18 cellular contexts compared by ENCODE assay signal in the genomic region with DNA sequence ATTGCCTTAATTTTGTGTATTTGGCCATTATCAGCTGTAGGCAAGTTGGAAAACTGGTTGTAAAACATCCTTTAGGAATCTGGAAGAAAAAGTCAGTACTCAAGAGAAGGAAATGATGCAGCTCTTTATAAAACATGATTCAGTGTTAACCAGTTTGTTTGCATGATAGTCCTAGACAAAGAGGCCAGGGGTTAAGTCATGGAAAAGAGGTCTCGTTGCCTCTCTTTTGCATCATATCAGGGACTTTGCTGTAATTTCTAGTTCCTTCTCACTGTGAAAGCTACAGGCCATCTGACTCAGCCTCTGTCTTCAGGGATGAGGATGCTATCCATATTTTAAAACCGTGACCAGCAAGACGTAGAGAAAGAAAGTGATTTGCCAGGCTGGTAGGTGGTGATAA. TPM values are rescaled to one million over a fixed set of nuclear protein-coding genes. Genes with fewer than 3 reads are reported as not detected.
DNase-seq lines count a peak whose midpoint lies in the region; ATAC-seq and TF ChIP-seq lines count a peak whose summit lies in the region.
"Had no signal": no experiment of that assay in that cellular context is flagged by ENCODE, and none has a peak within 500 bp of the region (broad histone marks: within the 10 kb centered on the region; RNA-seq: fewer than 3 reads in every experiment).

No MANE protein-coding gene starts in this region.

- intact Hi-C loops in left ventricle myocardium inferior (cut with micrococcal nuclease) (no loop called here), left cardiac atrium (cut with DNase I) (no loop called here), aorta (cut with DNase I) (no loop called here)

- H3K4me1 ChIP-seq in left ventricle myocardium inferior = peaks cover 70% of the 10 kb centered on the region
- H3K4me1 ChIP-seq in aorta (ENCODE audit: control insufficient read depth in 1 of 2, insufficient read depth in 2 of 2, low read length in 2 of 2) = no peaks in the 10 kb centered on the region
- H3K4me1 ChIP-seq: upper lobe of right lung had no signal

- no peak for ATAC-seq in left cardiac atrium
- no peak for ATAC-seq in HG03097 (IDR thresholded peaks at IDR 0.05; ENCODE audit: low FRiP score, unreplicated experiment)
- no peak for ATAC-seq in aorta (ENCODE audit: low FRiP score)
- ATAC-seq: stimulated activated effector memory CD8-positive, alpha-beta T cell treated with anti-CD3 and anti-CD28 coated beads, Interleukin-12 subunit alpha, Interleukin-12 subunit beta, amount 100 ng/mL, for 72 hours; upper lobe of right lung had no signal

- H3K9me3 ChIP-seq in left ventricle myocardium inferior (replicated peaks) (no peaks in the 10 kb centered on the region), aorta (ENCODE audit: control insufficient read depth, low read length) (no peaks in the 10 kb centered on the region)
- H3K9me3 ChIP-seq: esophagus squamous epithelium, upper lobe of right lung had no signal

- no peak overlapping the region for H3K4me3 ChIP-seq in left ventricle myocardium inferior
- H3K4me3 ChIP-seq in aorta (ENCODE audit: low read length in 2 of 2) = no peak overlapping the region
- H3K4me3 ChIP-seq: esophagus squamous epithelium, upper lobe of right lung had no signal

- H3K27ac ChIP-seq in left ventricle myocardium inferior (replicated peaks) (peak overlapping the region; percentile 23), aorta (ENCODE audit: low read depth in 1 of 2, low read length in 2 of 2) (no peak overlapping the region)
- H3K27ac ChIP-seq: upper lobe of right lung, VCaP had no signal

- 75 to 79% methylated on average over 3 of the region's 3 CpGs for WGBS in aorta, 2 donors

- H3K36me3 ChIP-seq in left ventricle myocardium inferior (no peaks in the 10 kb centered on the region), aorta (ENCODE audit: control insufficient read depth in 1 of 2, insufficient read depth in 2 of 2, low read length in 1 of 2) (no peaks in the 10 kb centered on the region)
- H3K36me3 ChIP-seq: esophagus squamous epithelium, upper lobe of right lung had no signal

- TF ChIP-seq CTCF in left ventricle myocardium inferior (IDR thresholded peaks at IDR 0.05; ENCODE audit: borderline replicate concordance) = no peak

- DNase-seq in left ventricle myocardium inferior = no peak
- no peak for DNase-seq in left cardiac atrium
- DNase-seq in amniotic epithelial cell (ENCODE audit: low read depth) = peak; percentile 73
- peak; percentile 96 for DNase-seq in fibroblast of peridontal ligament (ENCODE audit: extremely low read depth)
- no peak for DNase-seq in NCI-H1105 treated with DMSO at 0.1 percent for 48 hours (lab: John Stamatoyannopoulos, UW)
- DNase-seq in aorta = no peak
- no peak for DNase-seq in NCI-H2029 (lab: John Stamatoyannopoulos, UW)
- DNase-seq: ACHN, esophagus squamous epithelium, Kasumi-1, mammary epithelial cell, NCI-H446, right cardiac atrium, upper lobe of right lung had no signal

- no peaks in the 10 kb centered on the region for H3K27me3 ChIP-seq in left ventricle myocardium inferior (ENCODE audit: low read depth)
- H3K27me3 ChIP-seq in aorta (ENCODE audit: control insufficient read depth in 1 of 2, insufficient read depth in 2 of 2, low read length in 1 of 2) = no peaks in the 10 kb centered on the region
- H3K27me3 ChIP-seq: esophagus squamous epithelium, upper lobe of right lung had no signal

RNA-seq across cellular contexts. Expression of a gene that starts 38.0 kb away (rescaled TPM):
- 51.0 TPM for total RNA-seq in left ventricle myocardium inferior
- total RNA-seq in left cardiac atrium = 10 to 100 TPM; 33.8 to 51.2 TPM
- total RNA-seq in aorta = 10 to 100 TPM; 35.9 to 42.0 TPM
- 10 to 100 TPM in 1 of 2 donors, 1 to 10 TPM in 1; 7.8 to 12.6 TPM for polyA plus RNA-seq in aorta
- total RNA-seq: OCI-LY7 had no signal

Comparison
In these comparisons a context has a peak if more than half of its experiments do, and no peak if none do; other contexts are left out.
1. DNase-seq: peak in amniotic epithelial cell (single experiment) and fibroblast of peridontal ligament (single experiment); none in left ventricle myocardium inferior (single experiment), left cardiac atrium (single experiment), NCI-H1105 treated with DMSO at 0.1 percent for 48 hours (single experiment), aorta (0 of 2) and NCI-H2029 (single experiment).